ENCODE assay signal across 9 cellular contexts in the genomic region with DNA sequence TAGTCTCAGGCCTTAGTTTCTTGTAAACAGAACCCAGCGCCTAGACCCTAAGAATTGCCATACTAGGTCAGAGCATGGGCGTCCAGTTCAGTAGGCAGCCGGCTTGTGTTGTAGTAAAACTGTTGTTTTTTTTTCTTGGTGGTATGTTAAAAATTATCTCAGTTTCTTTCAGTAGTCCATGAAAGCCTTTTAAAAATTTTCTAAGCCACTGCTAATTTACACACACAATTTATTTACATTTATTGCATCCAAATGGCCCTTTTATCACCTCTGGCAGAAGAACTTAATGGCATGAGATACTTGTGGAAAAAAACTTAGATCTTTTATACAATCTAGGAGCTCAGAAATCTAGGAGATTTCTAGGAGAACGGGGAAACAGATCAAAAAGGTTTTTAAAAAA. TPM values are rescaled to one million over a fixed set of nuclear protein-coding genes. Genes with fewer than 3 reads are reported as not detected.
A peak's percentile ranks its signal among the peaks of the same experiment; 100 is the strongest.
DNase-seq lines count a peak whose midpoint lies in the region; ATAC-seq and TF ChIP-seq lines count a peak whose summit lies in the region.
"Had no signal": no experiment of that assay in that cellular context is flagged by ENCODE, and none has a peak within 500 bp of the region (broad histone marks: within the 10 kb centered on the region; RNA-seq: fewer than 3 reads in every experiment).

No MANE protein-coding gene starts in this region.

- TF ChIP-seq CTCF in WI38 (IDR thresholded peaks at IDR 0.05; ENCODE audit: low read depth, low read length) (no peak), foreskin keratinocyte (conservative IDR thresholded peaks at IDR 0.05) (no peak), retinal pigment epithelial cell (conservative IDR thresholded peaks at IDR 0.05; ENCODE audit: low read depth, low read length) (no peak)

- no peaks in the 10 kb centered on the region for H3K27me3 ChIP-seq in H7 (ENCODE audit: control insufficient read depth, insufficient read depth, low read length)
- no peaks in the 10 kb centered on the region for H3K27me3 ChIP-seq in foreskin keratinocyte

- H3K4me3 ChIP-seq in H7 (ENCODE audit: insufficient read depth, low read depth, low read length): peak overlapping the region; percentile 69
- H3K4me3 ChIP-seq in WI38 (ENCODE audit: low read depth, low read length): peak overlapping the region; percentile 82
- H3K4me3 ChIP-seq in retinal pigment epithelial cell (ENCODE audit: low read length): peak overlapping the region; percentile 78

- H3K27ac ChIP-seq in foreskin keratinocyte: peak overlapping the region; percentile 8

- no peak for DNase-seq in H7
- DNase-seq in foreskin keratinocyte: no peak
- DNase-seq in retinal pigment epithelial cell (ENCODE audit: low read depth): no peak
- DNase-seq in activated CD4-positive, alpha-beta T cell treated with anti-CD3 and anti-CD28 coated beads for 1 hour: no peak
- DNase-seq in nucleus accumbens (lab: John Stamatoyannopoulos, UW): no peak
- DNase-seq: NCI-H146 had no signal

- ATAC-seq in foreskin keratinocyte (no peak), GM18873 (IDR thresholded peaks at IDR 0.05; ENCODE audit: low FRiP score, unreplicated experiment) (no peak), HG02885 (IDR thresholded peaks at IDR 0.05; ENCODE audit: poor library complexity, unreplicated experiment) (no peak)

- H3K36me3 ChIP-seq in H7 (replicated peaks; ENCODE audit: control insufficient read depth, insufficient read depth, low read length): no peaks in the 10 kb centered on the region

- H3K4me1 ChIP-seq in foreskin keratinocyte: peaks cover 25% of the 10 kb centered on the region

RNA-seq across cellular contexts. Expression of a gene that starts 1.3 kb away (rescaled TPM):
- total RNA-seq in H7 (2014; rRNA removed; shearing (Covaris generic)): 10.2 and 12.5 TPM in 2 replicates
- total RNA-seq in foreskin keratinocyte: 15.4 and 19.1 TPM in 2 replicates
- polyA plus RNA-seq in foreskin keratinocyte: 3.2 and 3.3 TPM in 2 replicates
